Comparison of ENCODE assay signal across 7 cellular contexts in genomic region chr1:148280831-148281572, GRCh38.
A peak's percentile ranks its signal among the peaks of the same experiment; 100 is the strongest.
DNase-seq lines count a peak whose midpoint lies in the region; ATAC-seq, FAIRE-seq and TF ChIP-seq lines count a peak whose summit lies in the region.
"Not testable (repeated sequence)": the region's sequence is repeated elsewhere in the genome, so short reads cannot be mapped to it uniquely, and the experiment has no call there.

No MANE protein-coding gene starts in this region.

- no CpG with 5 or more reads among the region's 50 CpGs for WGBS in IMR-90 (ENCODE audit: extremely low coverage in 2 of 2, insufficient read length in 1 of 2), 2 experiments
- no CpG with 5 or more reads among the region's 50 CpGs for WGBS in H1 (ENCODE audit: extremely low coverage in 1 of 2, insufficient coverage in 1 of 2, insufficient read length in 1 of 2, insufficient replicate concordance in 2 of 2, low coverage in 1 of 2, low lambda C conversion rate in 2 of 2, missing lambda C conversion rate in 1 of 2), 2 experiments
- no CpG with 5 or more reads among the region's 50 CpGs for WGBS in ovary, 3 donors

- H3K79me1 ChIP-seq in IMR-90 (ENCODE audit: low read depth in 1 of 2, low read length in 2 of 2); H1 (ENCODE audit: low read depth, low read length): not testable (repeated sequence)

- not testable (repeated sequence) for H4K5ac ChIP-seq in IMR-90 (ENCODE audit: low read depth, low read length); H1 (ENCODE audit: insufficient read length, low read depth, low read length)

- not testable (repeated sequence) for H3K9me1 ChIP-seq in IMR-90 (ENCODE audit: insufficient read depth, low read length)

- not testable (repeated sequence) for H4K20me1 ChIP-seq in IMR-90 (ENCODE audit: insufficient read depth, low read length); H1 (replicated peaks in 1 of 2; ENCODE audit: control insufficient read depth in 1 of 2, insufficient read depth in 2 of 2, low read length in 2 of 2)

- not testable (repeated sequence) for H2AFZ ChIP-seq in IMR-90 (replicated peaks; ENCODE audit: low read length, poor library complexity); H1 (ENCODE audit: low read length)

- CTCF ChIA-PET in IMR-90 (lab: Yijun Ruan, JAX); H1 (lab: Charles Lee; ENCODE audit: partially characterized antibody): not testable (repeated sequence)

- not testable (repeated sequence) for H3K23ac ChIP-seq in IMR-90 (ENCODE audit: low read depth, low read length); H1 (ENCODE audit: insufficient read length)

- not testable (repeated sequence) for H3K56ac ChIP-seq in IMR-90 (ENCODE audit: extremely low read depth, insufficient read depth, low read length); H1 (replicated peaks; ENCODE audit: insufficient read length, low read depth, low read length)

- TF ChIP-seq POLR2A in IMR-90 (IDR thresholded peaks at IDR 0.05; ENCODE audit: low read depth, low read length); H1 (IDR thresholded peaks at IDR 0.05; ENCODE audit: control extremely low read depth in 1 of 2, low read depth in 2 of 2, low read length in 2 of 2); ovary (IDR thresholded peaks at IDR 0.05): not testable (repeated sequence)

- not testable (repeated sequence) for H3K4me2 ChIP-seq in IMR-90 (ENCODE audit: low read depth, low read length)
- peak overlapping the region; percentile 70 to 72; a peak in 2 of 4 replicates for H3K4me2 ChIP-seq in H1 (ENCODE audit: insufficient read depth in 1 of 2, low read depth in 2 of 2, low read length in 2 of 2)

- not testable (repeated sequence) for H2AK9ac ChIP-seq in IMR-90 (replicated peaks; ENCODE audit: low read depth, low read length, poor library complexity)

- not testable (repeated sequence) for H2AK5ac ChIP-seq in IMR-90 (ENCODE audit: low read depth, low read length); H1 (ENCODE audit: low read depth, low read length)

- H3K4me1 Mint-ChIP-seq in activated T-cell treated with anti-CD3 and anti-CD28 coated beads, Interleukin-2, amount 50 U/mL, for 24 hours (ENCODE audit: low read depth), result peaks cover 11% of the 10 kb centered on the region

- in situ Hi-C loops in IMR-90 (cut with MboI; ENCODE audit: low sequenced_read_pairs), result not testable (repeated sequence)

- TF ChIP-seq CTCF in IMR-90 (conservative IDR thresholded peaks at IDR 0.05; ENCODE audit: low read depth, low read length); H1 (IDR thresholded peaks at IDR 0.05; ENCODE audit: control extremely low read depth in 1 of 3, insufficient read depth in 1 of 3, low read depth in 1 of 3, low read length in 3 of 3); ovary (IDR thresholded peaks at IDR 0.05): not testable (repeated sequence)

- POLR2A ChIA-PET in IMR-90 (lab: Charles Lee; ENCODE audit: unreplicated experiment), result not testable (repeated sequence)
- POLR2A ChIA-PET in H1 (lab: Charles Lee; ENCODE audit: partially characterized antibody), result interaction anchor here (1.2 kb wide), 1 partner anchor 17 kb away, joined by 3 read pairs; no protein-coding TSS in a partner anchor

- not testable (repeated sequence) for H2BK15ac ChIP-seq in IMR-90 (ENCODE audit: low read depth, low read length); H1 (ENCODE audit: low read length)

- peak overlapping the region; percentile 94 for H3K27ac Mint-ChIP-seq in activated T-cell treated with anti-CD3 and anti-CD28 coated beads, Interleukin-2, amount 50 U/mL, for 24 hours

- not testable (repeated sequence) for H3K23me2 ChIP-seq in H1 (ENCODE audit: low read depth, low read length)

- FAIRE-seq in H1 (lab: Jason Lieb, UNC), result peak; percentile 69

- H3K4me1 ChIP-seq in IMR-90 (ENCODE audit: control insufficient read depth, insufficient read depth, low read length); H1 (replicated peaks in 1 of 4; ENCODE audit: control insufficient read depth in 3 of 4, insufficient read depth in 4 of 4, low read length in 3 of 4); iPS-20b (ENCODE audit: insufficient read depth, low read length); ovary (ENCODE audit: insufficient read depth): not testable (repeated sequence)

- not testable (repeated sequence) for H2BK12ac ChIP-seq in H1 (ENCODE audit: low read depth, low read length)

- not testable (repeated sequence) for H3K9me3 ChIP-seq in IMR-90 (ENCODE audit: control insufficient read depth, insufficient read depth, low read length); H1 (ENCODE audit: insufficient read depth in 2 of 2, low read depth in 1 of 2, low read length in 1 of 2); iPS-20b (ENCODE audit: insufficient read depth, low read depth, low read length); ovary

- peaks cover 15% of the 10 kb centered on the region for H3K27me3 Mint-ChIP-seq in activated T-cell treated with anti-CD3 and anti-CD28 coated beads, Interleukin-2, amount 50 U/mL, for 24 hours

- not testable (repeated sequence) for H3K9me3 Mint-ChIP-seq in activated T-cell treated with anti-CD3 and anti-CD28 coated beads, Interleukin-2, amount 50 U/mL, for 24 hours

- TF ChIP-seq EP300 in H1 (IDR thresholded peaks at IDR 0.05; ENCODE audit: borderline replicate concordance in 1 of 2, low read depth in 2 of 2, low read length in 2 of 2); ovary (IDR thresholded peaks at IDR 0.05): not testable (repeated sequence)

- TF ChIP-seq RAD21 in IMR-90 (IDR thresholded peaks at IDR 0.05; ENCODE audit: low read length); H1 (IDR thresholded peaks at IDR 0.05 in 1 of 2, conservative IDR thresholded peaks at IDR 0.05 in 1 of 2; ENCODE audit: low read depth in 2 of 2, low read length in 2 of 2): not testable (repeated sequence)

- H4K91ac ChIP-seq in IMR-90 (ENCODE audit: insufficient read depth, low read depth, low read length); H1 (replicated peaks; ENCODE audit: insufficient read length, low read length): not testable (repeated sequence)

- H2BK120ac ChIP-seq in IMR-90 (ENCODE audit: low read depth, low read length); H1 (replicated peaks; ENCODE audit: low read depth, low read length): not testable (repeated sequence)

- not testable (repeated sequence) for H2BK5ac ChIP-seq in IMR-90 (ENCODE audit: low read depth, low read length, poor library complexity, severe bottlenecking); H1 (ENCODE audit: low read depth, low read length)

- not testable (repeated sequence) for H4K8ac ChIP-seq in IMR-90 (ENCODE audit: low read depth in 2 of 2, low read length in 2 of 2); H1 (ENCODE audit: extremely low read depth, insufficient read depth, low read length)

- H3K14ac ChIP-seq in IMR-90 (replicated peaks; ENCODE audit: low read depth, low read length); H1 (ENCODE audit: insufficient read length): not testable (repeated sequence)

- not testable (repeated sequence) for BruUV-seq in IMR-90 (replicated peaks; lab: Mats Ljungman, UMichigan)

- peak; percentile 62 for ATAC-seq in GM18861 (IDR thresholded peaks at IDR 0.05; ENCODE audit: unreplicated experiment)
- ATAC-seq in HG02610 (IDR thresholded peaks at IDR 0.05; ENCODE audit: unreplicated experiment), result peak; percentile 79
- ATAC-seq in IMR-90 (ENCODE audit: low read depth), result peak; percentile 79

- not testable (repeated sequence) for H3K79me2 ChIP-seq in H1 (ENCODE audit: control insufficient read depth in 1 of 2, insufficient read depth in 2 of 2, low read length in 2 of 2)

- not testable (repeated sequence) for H3K27ac ChIP-seq in IMR-90 (ENCODE audit: insufficient read depth, low read length); H1 (ENCODE audit: low read depth, low read length); iPS-20b (ENCODE audit: low read length)
- H3K27ac ChIP-seq in ovary, result peak overlapping the region in 1 of 2 donors; percentile 67

- not testable (repeated sequence) for H3K36me3 ChIP-seq in IMR-90 (ENCODE audit: control insufficient read depth, insufficient read depth, low read length); H1 (ENCODE audit: control insufficient read depth in 2 of 4, insufficient read depth in 4 of 4, low read length in 3 of 4); iPS-20b (ENCODE audit: insufficient read depth, low read depth, low read length); ovary

- H3K9ac ChIP-seq in IMR-90 (ENCODE audit: low read depth, low read length); H1 (replicated peaks in 1 of 4; ENCODE audit: extremely low read depth in 1 of 4, low read depth in 3 of 4, low read length in 3 of 4): not testable (repeated sequence)
- peak overlapping the region; percentile 47; the same call in 1 of the 2 replicates for H3K9ac ChIP-seq in iPS-20b (ENCODE audit: low read depth, low read length)

- H3K27me3 ChIP-seq in IMR-90 (ENCODE audit: control insufficient read depth, insufficient read depth, low read length); H1 (replicated peaks in 1 of 4; ENCODE audit: control insufficient read depth in 3 of 4, extremely low read depth in 1 of 4, insufficient read depth in 3 of 4, low read length in 3 of 4); ovary: not testable (repeated sequence)
- H3K27me3 ChIP-seq in iPS-20b (ENCODE audit: insufficient read depth, low read length), result peaks cover 15% of the 10 kb centered on the region

- H3K4me3 Mint-ChIP-seq in activated T-cell treated with anti-CD3 and anti-CD28 coated beads, Interleukin-2, amount 50 U/mL, for 24 hours, result peak overlapping the region; percentile 82

- intact Hi-C loops in IMR-90 (cut with micrococcal nuclease); ovary (cut with DNase I): not testable (repeated sequence)

- not testable (repeated sequence) for H3K4ac ChIP-seq in IMR-90 (ENCODE audit: low read depth, low read length); H1 (replicated peaks; ENCODE audit: insufficient read length, low read depth, low read length)

- H3K36me3 Mint-ChIP-seq in activated T-cell treated with anti-CD3 and anti-CD28 coated beads, Interleukin-2, amount 50 U/mL, for 24 hours (ENCODE audit: low read depth), result not testable (repeated sequence)

- dilution Hi-C loops in IMR-90 (cut with HindIII; ENCODE audit: low sequenced_read_pairs, unreplicated experiment), result not testable (repeated sequence)

- H3K18ac ChIP-seq in IMR-90 (ENCODE audit: low read depth, low read length); H1 (ENCODE audit: extremely low read depth, low read length): not testable (repeated sequence)

- not testable (repeated sequence) for DNase-seq in IMR-90; activated T-cell treated with anti-CD3 and anti-CD28 coated beads, Interleukin-2, amount 50 U/mL, for 24 hours; ovary
- DNase-seq in H1 (ENCODE audit: low read depth in 1 of 2, low spot score in 2 of 2), result peak in 1 of 2 experiments; percentile 63

- not testable (repeated sequence) for H2BK20ac ChIP-seq in IMR-90 (ENCODE audit: low read depth, low read length); H1 (ENCODE audit: low read length)

- peak overlapping the region; percentile 5; the same call in 1 of the 2 replicates for H3K4me3 ChIP-seq in IMR-90 (ENCODE audit: insufficient read depth, low read depth, low read length)
- peak overlapping the region; percentile 58 to 73 (median 62) for H3K4me3 ChIP-seq in H1 (ENCODE audit: extremely low read depth in 1 of 4, insufficient read depth in 2 of 4, low read depth in 3 of 4, low read length in 4 of 4)
- H3K4me3 ChIP-seq in iPS-20b (ENCODE audit: low read length), result peak overlapping the region; percentile 75
- H3K4me3 ChIP-seq in ovary, result peak overlapping the region; percentile 43

Comparison
In these comparisons a context has a peak if more than half of its experiments do, and no peak if none do; other contexts are left out.
1. H3K4me3 ChIP-seq: peak in every context shown above with its lines; median percentile 75 in iPS-20b; 62 in H1; 43 in ovary; 5 in IMR-90.